ENCODE assay signal across 1 cellular context in the genomic region with DNA sequence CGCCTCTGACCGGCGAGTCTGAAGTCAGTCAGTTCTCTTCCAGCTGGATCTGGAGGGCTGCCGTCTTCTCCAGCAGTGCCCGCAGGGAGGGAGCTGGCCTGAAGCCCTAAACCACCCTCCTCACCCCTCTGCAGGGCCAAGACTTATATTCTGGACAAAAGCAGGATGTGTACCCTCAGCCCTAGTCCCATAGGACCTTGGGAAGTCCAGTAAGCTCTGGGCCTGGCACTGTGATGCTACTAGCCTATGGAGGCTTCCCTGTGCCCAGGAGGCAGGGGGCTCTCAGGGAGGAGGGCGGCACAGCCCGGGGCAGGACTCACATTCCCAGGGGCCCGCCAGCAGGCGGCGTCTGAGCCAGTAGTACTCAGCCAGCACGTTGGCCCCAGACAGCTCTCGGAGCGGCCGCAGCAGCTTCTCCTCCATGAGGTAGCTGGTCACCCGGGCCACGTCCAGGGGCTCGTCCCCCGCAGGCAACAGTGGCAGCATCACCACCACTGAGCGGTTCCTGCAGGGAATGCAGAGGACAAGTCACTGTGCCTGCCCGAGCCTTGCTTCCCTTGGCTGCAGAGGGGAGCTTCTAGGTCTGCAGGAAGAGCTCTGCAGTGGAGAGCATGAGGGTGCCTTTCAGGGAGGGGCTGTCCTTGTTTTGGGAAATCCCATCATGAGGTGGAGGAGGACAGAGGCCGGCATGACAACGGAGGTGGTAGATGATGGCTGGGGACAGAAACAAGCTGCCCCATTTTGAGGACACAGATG.
TF ChIP-seq lines count a peak whose summit lies in the region.

No MANE protein-coding gene starts in this region.

TF ChIP-seq in HepG2, 621 proteins besides CTCF, POLR2A, EP300 and RAD21 (continued from another document and continues in another):
- TF ChIP-seq, protein P1, sequence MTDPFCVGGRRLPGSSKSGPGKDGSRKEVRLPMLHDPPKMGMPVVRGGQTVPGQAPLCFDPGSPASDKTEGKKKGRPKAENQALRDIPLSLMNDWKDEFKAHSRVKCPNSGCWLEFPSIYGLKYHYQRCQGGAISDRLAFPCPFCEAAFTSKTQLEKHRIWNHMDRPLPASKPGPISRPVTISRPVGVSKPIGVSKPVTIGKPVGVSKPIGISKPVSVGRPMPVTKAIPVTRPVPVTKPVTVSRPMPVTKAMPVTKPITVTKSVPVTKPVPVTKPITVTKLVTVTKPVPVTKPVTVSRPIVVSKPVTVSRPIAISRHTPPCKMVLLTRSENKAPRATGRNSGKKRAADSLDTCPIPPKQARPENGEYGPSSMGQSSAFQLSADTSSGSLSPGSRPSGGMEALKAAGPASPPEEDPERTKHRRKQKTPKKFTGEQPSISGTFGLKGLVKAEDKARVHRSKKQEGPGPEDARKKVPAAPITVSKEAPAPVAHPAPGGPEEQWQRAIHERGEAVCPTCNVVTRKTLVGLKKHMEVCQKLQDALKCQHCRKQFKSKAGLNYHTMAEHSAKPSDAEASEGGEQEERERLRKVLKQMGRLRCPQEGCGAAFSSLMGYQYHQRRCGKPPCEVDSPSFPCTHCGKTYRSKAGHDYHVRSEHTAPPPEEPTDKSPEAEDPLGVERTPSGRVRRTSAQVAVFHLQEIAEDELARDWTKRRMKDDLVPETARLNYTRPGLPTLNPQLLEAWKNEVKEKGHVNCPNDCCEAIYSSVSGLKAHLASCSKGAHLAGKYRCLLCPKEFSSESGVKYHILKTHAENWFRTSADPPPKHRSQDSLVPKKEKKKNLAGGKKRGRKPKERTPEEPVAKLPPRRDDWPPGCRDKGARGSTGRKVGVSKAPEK (CRISPR knock-in tag; IDR thresholded peaks at IDR 0.05; ENCODE audit: borderline replicate concordance) = peak; percentile 88; the same call in 1 of the 2 replicates
- TF ChIP-seq, protein P2, sequence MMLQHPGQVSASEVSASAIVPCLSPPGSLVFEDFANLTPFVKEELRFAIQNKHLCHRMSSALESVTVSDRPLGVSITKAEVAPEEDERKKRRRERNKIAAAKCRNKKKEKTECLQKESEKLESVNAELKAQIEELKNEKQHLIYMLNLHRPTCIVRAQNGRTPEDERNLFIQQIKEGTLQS (CRISPR knock-in tag; IDR thresholded peaks at IDR 0.05) = no peak
- TF ChIP-seq, protein P3, sequence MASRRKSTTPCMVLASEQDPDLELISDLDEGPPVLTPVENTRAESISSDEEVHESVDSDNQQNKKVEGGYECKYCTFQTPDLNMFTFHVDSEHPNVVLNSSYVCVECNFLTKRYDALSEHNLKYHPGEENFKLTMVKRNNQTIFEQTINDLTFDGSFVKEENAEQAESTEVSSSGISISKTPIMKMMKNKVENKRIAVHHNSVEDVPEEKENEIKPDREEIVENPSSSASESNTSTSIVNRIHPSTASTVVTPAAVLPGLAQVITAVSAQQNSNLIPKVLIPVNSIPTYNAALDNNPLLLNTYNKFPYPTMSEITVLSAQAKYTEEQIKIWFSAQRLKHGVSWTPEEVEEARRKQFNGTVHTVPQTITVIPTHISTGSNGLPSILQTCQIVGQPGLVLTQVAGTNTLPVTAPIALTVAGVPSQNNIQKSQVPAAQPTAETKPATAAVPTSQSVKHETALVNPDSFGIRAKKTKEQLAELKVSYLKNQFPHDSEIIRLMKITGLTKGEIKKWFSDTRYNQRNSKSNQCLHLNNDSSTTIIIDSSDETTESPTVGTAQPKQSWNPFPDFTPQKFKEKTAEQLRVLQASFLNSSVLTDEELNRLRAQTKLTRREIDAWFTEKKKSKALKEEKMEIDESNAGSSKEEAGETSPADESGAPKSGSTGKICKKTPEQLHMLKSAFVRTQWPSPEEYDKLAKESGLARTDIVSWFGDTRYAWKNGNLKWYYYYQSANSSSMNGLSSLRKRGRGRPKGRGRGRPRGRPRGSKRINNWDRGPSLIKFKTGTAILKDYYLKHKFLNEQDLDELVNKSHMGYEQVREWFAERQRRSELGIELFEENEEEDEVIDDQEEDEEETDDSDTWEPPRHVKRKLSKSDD (CRISPR knock-in tag; IDR thresholded peaks at IDR 0.05; ENCODE audit: low read depth) = no peak
- TF ChIP-seq ETV6 (CRISPR knock-in tag; conservative IDR thresholded peaks at IDR 0.05) = no peak
- TF ChIP-seq ZNF468 (CRISPR knock-in tag; IDR thresholded peaks at IDR 0.05) = no peak
- TF ChIP-seq SOX13 (IDR thresholded peaks at IDR 0.05) = no peak
- 0 out of 4 replicates have a peak, but pooled peaks of 1 of the 2 experiments have one; percentile 14 for TF ChIP-seq SOX13 (CRISPR knock-in tag; conservative IDR thresholded peaks at IDR 0.05 in 1 of 2, IDR thresholded peaks at IDR 0.05 in 1 of 2)
- TF ChIP-seq CHD4 (IDR thresholded peaks at IDR 0.05; ENCODE audit: borderline replicate concordance, low read length) = no peak
- TF ChIP-seq ZSCAN29 (CRISPR knock-in tag; conservative IDR thresholded peaks at IDR 0.05) = no peak
- TF ChIP-seq TBX2 (CRISPR knock-in tag; IDR thresholded peaks at IDR 0.05; ENCODE audit: borderline replicate concordance) = peak; percentile 65; the same call in 1 of the 2 replicates
- TF ChIP-seq ZMYM3 (CRISPR knock-in tag; IDR thresholded peaks at IDR 0.05) = peak; percentile 65; the same call in 1 of the 2 replicates
- TF ChIP-seq ZBTB3 (CRISPR knock-in tag; IDR thresholded peaks at IDR 0.05; ENCODE audit: borderline replicate concordance, low read depth) = no peak
- no peak for TF ChIP-seq EHMT2 (IDR thresholded peaks at IDR 0.05; ENCODE audit: borderline replicate concordance, low read depth, low read length)
- TF ChIP-seq ZNF644 (CRISPR knock-in tag; IDR thresholded peaks at IDR 0.05; ENCODE audit: low read depth) = no peak
- TF ChIP-seq, protein P4, sequence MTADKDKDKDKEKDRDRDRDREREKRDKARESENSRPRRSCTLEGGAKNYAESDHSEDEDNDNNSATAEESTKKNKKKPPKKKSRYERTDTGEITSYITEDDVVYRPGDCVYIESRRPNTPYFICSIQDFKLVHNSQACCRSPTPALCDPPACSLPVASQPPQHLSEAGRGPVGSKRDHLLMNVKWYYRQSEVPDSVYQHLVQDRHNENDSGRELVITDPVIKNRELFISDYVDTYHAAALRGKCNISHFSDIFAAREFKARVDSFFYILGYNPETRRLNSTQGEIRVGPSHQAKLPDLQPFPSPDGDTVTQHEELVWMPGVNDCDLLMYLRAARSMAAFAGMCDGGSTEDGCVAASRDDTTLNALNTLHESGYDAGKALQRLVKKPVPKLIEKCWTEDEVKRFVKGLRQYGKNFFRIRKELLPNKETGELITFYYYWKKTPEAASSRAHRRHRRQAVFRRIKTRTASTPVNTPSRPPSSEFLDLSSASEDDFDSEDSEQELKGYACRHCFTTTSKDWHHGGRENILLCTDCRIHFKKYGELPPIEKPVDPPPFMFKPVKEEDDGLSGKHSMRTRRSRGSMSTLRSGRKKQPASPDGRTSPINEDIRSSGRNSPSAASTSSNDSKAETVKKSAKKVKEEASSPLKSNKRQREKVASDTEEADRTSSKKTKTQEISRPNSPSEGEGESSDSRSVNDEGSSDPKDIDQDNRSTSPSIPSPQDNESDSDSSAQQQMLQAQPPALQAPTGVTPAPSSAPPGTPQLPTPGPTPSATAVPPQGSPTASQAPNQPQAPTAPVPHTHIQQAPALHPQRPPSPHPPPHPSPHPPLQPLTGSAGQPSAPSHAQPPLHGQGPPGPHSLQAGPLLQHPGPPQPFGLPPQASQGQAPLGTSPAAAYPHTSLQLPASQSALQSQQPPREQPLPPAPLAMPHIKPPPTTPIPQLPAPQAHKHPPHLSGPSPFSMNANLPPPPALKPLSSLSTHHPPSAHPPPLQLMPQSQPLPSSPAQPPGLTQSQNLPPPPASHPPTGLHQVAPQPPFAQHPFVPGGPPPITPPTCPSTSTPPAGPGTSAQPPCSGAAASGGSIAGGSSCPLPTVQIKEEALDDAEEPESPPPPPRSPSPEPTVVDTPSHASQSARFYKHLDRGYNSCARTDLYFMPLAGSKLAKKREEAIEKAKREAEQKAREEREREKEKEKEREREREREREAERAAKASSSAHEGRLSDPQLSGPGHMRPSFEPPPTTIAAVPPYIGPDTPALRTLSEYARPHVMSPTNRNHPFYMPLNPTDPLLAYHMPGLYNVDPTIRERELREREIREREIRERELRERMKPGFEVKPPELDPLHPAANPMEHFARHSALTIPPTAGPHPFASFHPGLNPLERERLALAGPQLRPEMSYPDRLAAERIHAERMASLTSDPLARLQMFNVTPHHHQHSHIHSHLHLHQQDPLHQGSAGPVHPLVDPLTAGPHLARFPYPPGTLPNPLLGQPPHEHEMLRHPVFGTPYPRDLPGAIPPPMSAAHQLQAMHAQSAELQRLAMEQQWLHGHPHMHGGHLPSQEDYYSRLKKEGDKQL (CRISPR knock-in tag; IDR thresholded peaks at IDR 0.05; ENCODE audit: low read depth) = no peak
- TF ChIP-seq REPIN1 (CRISPR knock-in tag; IDR thresholded peaks at IDR 0.05; ENCODE audit: borderline replicate concordance, low read depth) = no peak
- peak; percentile 20; the same call in 1 of the 2 replicates for TF ChIP-seq ZNF572 (CRISPR knock-in tag; IDR thresholded peaks at IDR 0.05)
- no peak for TF ChIP-seq RORA (CRISPR knock-in tag; IDR thresholded peaks at IDR 0.05)
- TF ChIP-seq, protein P5, sequence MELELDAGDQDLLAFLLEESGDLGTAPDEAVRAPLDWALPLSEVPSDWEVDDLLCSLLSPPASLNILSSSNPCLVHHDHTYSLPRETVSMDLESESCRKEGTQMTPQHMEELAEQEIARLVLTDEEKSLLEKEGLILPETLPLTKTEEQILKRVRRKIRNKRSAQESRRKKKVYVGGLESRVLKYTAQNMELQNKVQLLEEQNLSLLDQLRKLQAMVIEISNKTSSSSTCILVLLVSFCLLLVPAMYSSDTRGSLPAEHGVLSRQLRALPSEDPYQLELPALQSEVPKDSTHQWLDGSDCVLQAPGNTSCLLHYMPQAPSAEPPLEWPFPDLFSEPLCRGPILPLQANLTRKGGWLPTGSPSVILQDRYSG (CRISPR knock-in tag; IDR thresholded peaks at IDR 0.05) = no peak
- TF ChIP-seq, protein P6, sequence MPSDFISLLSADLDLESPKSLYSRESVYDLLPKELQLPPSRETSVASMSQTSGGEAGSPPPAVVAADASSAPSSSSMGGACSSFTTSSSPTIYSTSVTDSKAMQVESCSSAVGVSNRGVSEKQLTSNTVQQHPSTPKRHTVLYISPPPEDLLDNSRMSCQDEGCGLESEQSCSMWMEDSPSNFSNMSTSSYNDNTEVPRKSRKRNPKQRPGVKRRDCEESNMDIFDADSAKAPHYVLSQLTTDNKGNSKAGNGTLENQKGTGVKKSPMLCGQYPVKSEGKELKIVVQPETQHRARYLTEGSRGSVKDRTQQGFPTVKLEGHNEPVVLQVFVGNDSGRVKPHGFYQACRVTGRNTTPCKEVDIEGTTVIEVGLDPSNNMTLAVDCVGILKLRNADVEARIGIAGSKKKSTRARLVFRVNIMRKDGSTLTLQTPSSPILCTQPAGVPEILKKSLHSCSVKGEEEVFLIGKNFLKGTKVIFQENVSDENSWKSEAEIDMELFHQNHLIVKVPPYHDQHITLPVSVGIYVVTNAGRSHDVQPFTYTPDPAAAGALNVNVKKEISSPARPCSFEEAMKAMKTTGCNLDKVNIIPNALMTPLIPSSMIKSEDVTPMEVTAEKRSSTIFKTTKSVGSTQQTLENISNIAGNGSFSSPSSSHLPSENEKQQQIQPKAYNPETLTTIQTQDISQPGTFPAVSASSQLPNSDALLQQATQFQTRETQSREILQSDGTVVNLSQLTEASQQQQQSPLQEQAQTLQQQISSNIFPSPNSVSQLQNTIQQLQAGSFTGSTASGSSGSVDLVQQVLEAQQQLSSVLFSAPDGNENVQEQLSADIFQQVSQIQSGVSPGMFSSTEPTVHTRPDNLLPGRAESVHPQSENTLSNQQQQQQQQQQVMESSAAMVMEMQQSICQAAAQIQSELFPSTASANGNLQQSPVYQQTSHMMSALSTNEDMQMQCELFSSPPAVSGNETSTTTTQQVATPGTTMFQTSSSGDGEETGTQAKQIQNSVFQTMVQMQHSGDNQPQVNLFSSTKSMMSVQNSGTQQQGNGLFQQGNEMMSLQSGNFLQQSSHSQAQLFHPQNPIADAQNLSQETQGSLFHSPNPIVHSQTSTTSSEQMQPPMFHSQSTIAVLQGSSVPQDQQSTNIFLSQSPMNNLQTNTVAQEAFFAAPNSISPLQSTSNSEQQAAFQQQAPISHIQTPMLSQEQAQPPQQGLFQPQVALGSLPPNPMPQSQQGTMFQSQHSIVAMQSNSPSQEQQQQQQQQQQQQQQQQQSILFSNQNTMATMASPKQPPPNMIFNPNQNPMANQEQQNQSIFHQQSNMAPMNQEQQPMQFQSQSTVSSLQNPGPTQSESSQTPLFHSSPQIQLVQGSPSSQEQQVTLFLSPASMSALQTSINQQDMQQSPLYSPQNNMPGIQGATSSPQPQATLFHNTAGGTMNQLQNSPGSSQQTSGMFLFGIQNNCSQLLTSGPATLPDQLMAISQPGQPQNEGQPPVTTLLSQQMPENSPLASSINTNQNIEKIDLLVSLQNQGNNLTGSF (CRISPR knock-in tag; IDR thresholded peaks at IDR 0.05) = no peak
- TF ChIP-seq MYNN (CRISPR knock-in tag; IDR thresholded peaks at IDR 0.05; ENCODE audit: low read depth) = no peak
- TF ChIP-seq ARNT2 (CRISPR knock-in tag; IDR thresholded peaks at IDR 0.05; ENCODE audit: low read depth) = peak; percentile 78
- TF ChIP-seq ZNF605 (CRISPR knock-in tag; IDR thresholded peaks at IDR 0.05) = no peak
- TF ChIP-seq SKI (IDR thresholded peaks at IDR 0.05; ENCODE audit: partially characterized antibody) = peak; percentile 41
- TF ChIP-seq, protein P7, sequence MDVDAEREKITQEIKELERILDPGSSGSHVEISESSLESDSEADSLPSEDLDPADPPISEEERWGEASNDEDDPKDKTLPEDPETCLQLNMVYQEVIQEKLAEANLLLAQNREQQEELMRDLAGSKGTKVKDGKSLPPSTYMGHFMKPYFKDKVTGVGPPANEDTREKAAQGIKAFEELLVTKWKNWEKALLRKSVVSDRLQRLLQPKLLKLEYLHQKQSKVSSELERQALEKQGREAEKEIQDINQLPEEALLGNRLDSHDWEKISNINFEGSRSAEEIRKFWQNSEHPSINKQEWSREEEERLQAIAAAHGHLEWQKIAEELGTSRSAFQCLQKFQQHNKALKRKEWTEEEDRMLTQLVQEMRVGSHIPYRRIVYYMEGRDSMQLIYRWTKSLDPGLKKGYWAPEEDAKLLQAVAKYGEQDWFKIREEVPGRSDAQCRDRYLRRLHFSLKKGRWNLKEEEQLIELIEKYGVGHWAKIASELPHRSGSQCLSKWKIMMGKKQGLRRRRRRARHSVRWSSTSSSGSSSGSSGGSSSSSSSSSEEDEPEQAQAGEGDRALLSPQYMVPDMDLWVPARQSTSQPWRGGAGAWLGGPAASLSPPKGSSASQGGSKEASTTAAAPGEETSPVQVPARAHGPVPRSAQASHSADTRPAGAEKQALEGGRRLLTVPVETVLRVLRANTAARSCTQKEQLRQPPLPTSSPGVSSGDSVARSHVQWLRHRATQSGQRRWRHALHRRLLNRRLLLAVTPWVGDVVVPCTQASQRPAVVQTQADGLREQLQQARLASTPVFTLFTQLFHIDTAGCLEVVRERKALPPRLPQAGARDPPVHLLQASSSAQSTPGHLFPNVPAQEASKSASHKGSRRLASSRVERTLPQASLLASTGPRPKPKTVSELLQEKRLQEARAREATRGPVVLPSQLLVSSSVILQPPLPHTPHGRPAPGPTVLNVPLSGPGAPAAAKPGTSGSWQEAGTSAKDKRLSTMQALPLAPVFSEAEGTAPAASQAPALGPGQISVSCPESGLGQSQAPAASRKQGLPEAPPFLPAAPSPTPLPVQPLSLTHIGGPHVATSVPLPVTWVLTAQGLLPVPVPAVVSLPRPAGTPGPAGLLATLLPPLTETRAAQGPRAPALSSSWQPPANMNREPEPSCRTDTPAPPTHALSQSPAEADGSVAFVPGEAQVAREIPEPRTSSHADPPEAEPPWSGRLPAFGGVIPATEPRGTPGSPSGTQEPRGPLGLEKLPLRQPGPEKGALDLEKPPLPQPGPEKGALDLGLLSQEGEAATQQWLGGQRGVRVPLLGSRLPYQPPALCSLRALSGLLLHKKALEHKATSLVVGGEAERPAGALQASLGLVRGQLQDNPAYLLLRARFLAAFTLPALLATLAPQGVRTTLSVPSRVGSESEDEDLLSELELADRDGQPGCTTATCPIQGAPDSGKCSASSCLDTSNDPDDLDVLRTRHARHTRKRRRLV (CRISPR knock-in tag; IDR thresholded peaks at IDR 0.05) = no peak
- TF ChIP-seq DNMT3B (CRISPR knock-in tag; conservative IDR thresholded peaks at IDR 0.05) = no peak
- TF ChIP-seq PTBP1 (IDR thresholded peaks at IDR 0.05; ENCODE audit: low read depth, low read length, poor library complexity, severe bottlenecking) = no peak
- peak; percentile 50; the same call in 1 of the 2 replicates for TF ChIP-seq SAP130 (CRISPR knock-in tag; IDR thresholded peaks at IDR 0.05; ENCODE audit: low read depth)
- TF ChIP-seq PHF5A (CRISPR knock-in tag; IDR thresholded peaks at IDR 0.05; ENCODE audit: low read depth, unreplicated experiment) = no peak
